In the genomic region with DNA sequence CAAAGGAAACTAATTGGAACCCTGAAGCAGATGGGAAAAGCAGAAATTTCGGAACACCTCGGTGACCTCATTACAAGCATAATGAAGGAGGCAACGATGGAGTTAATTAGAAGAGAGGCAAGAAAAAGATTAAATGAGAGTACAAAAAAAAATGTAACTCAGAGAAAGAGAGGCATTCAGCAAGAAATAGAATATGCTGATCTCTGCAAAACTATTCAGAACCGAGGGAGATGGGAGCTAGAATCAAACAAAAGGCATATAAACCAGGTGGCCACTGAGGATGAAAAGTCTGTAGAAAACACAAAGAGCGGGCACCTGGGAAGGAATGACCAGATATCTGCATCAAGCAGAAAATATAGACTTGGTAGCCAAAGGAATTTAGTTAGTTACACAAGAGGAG, we compare ENCODE assay signal across 2 cellular contexts.
TF ChIP-seq lines count a peak whose summit lies in the region.

No MANE protein-coding gene starts in this region.

TF ChIP-seq in GM23338, 12 proteins besides CTCF, POLR2A, EP300 and RAD21 (continued from another document):
- TF ChIP-seq, protein P1, sequence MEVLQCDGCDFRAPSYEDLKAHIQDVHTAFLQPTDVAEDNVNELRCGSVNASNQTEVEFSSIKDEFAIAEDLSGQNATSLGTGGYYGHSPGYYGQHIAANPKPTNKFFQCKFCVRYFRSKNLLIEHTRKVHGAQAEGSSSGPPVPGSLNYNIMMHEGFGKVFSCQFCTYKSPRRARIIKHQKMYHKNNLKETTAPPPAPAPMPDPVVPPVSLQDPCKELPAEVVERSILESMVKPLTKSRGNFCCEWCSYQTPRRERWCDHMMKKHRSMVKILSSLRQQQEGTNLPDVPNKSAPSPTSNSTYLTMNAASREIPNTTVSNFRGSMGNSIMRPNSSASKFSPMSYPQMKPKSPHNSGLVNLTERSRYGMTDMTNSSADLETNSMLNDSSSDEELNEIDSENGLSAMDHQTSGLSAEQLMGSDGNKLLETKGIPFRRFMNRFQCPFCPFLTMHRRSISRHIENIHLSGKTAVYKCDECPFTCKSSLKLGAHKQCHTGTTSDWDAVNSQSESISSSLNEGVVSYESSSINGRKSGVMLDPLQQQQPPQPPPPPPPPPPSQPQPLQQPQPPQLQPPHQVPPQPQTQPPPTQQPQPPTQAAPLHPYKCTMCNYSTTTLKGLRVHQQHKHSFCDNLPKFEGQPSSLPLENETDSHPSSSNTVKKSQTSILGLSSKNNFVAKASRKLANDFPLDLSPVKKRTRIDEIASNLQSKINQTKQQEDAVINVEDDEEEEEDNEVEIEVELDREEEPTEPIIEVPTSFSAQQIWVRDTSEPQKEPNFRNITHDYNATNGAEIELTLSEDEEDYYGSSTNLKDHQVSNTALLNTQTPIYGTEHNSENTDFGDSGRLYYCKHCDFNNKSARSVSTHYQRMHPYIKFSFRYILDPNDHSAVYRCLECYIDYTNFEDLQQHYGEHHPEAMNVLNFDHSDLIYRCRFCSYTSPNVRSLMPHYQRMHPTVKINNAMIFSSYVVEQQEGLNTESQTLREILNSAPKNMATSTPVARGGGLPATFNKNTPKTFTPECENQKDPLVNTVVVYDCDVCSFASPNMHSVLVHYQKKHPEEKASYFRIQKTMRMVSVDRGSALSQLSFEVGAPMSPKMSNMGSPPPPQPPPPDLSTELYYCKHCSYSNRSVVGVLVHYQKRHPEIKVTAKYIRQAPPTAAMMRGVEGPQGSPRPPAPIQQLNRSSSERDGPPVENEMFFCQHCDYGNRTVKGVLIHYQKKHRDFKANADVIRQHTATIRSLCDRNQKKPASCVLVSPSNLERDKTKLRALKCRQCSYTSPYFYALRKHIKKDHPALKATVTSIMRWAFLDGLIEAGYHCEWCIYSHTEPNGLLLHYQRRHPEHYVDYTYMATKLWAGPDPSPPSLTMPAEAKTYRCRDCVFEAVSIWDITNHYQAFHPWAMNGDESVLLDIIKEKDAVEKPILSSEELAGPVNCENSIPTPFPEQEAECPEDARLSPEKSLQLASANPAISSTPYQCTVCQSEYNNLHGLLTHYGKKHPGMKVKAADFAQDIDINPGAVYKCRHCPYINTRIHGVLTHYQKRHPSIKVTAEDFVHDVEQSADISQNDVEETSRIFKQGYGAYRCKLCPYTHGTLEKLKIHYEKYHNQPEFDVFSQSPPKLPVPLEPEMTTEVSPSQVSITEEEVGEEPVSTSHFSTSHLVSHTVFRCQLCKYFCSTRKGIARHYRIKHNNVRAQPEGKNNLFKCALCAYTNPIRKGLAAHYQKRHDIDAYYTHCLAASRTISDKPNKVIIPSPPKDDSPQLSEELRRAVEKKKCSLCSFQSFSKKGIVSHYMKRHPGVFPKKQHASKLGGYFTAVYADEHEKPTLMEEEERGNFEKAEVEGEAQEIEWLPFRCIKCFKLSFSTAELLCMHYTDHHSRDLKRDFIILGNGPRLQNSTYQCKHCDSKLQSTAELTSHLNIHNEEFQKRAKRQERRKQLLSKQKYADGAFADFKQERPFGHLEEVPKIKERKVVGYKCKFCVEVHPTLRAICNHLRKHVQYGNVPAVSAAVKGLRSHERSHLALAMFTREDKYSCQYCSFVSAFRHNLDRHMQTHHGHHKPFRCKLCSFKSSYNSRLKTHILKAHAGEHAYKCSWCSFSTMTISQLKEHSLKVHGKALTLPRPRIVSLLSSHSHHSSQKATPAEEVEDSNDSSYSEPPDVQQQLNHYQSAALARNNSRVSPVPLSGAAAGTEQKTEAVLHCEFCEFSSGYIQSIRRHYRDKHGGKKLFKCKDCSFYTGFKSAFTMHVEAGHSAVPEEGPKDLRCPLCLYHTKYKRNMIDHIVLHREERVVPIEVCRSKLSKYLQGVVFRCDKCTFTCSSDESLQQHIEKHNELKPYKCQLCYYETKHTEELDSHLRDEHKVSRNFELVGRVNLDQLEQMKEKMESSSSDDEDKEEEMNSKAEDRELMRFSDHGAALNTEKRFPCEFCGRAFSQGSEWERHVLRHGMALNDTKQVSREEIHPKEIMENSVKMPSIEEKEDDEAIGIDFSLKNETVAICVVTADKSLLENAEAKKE (CRISPR knock-in tag; IDR thresholded peaks at IDR 0.05) = no peak
- TF ChIP-seq NANOG (IDR thresholded peaks at IDR 0.05; ENCODE audit: borderline replicate concordance) (no peak), POLR2AphosphoS5 (IDR thresholded peaks at IDR 0.05; ENCODE audit: low read depth) (no peak), EZH2phosphoT487 (IDR thresholded peaks at IDR 0.05; ENCODE audit: unreplicated experiment) (no peak), EZH2 (IDR thresholded peaks at IDR 0.05; ENCODE audit: low read depth, unreplicated experiment) (no peak), REST (IDR thresholded peaks at IDR 0.05; ENCODE audit: unreplicated experiment) (no peak)

TF ChIP-seq in K562, 482 proteins besides CTCF, POLR2A, EP300 and RAD21 (continued from another document and continues in another):
- TF ChIP-seq PBX2 (CRISPR knock-in tag; IDR thresholded peaks at IDR 0.05; ENCODE audit: low read depth) (no peak), PBX2 (tag; conservative IDR thresholded peaks at IDR 0.05; ENCODE audit: low read depth) (no peak), MAFF (IDR thresholded peaks at IDR 0.05; ENCODE audit: low read length) (peak; percentile 30; the same call in 1 of the 2 replicates), JUN (IDR thresholded peaks at IDR 0.05; ENCODE audit: borderline replicate concordance, low read depth, low read length) (no peak), JUN (CRISPR knock-in tag; IDR thresholded peaks at IDR 0.05; ENCODE audit: borderline replicate concordance) (no peak), E2F3 (CRISPR knock-in tag; IDR thresholded peaks at IDR 0.05) (no peak), CHD7 (IDR thresholded peaks at IDR 0.05; ENCODE audit: low read depth, low read length) (no peak), CEBPG (CRISPR knock-in tag; IDR thresholded peaks at IDR 0.05) (no peak), CEBPG (tag; conservative IDR thresholded peaks at IDR 0.05 in 1 of 2, IDR thresholded peaks at IDR 0.05 in 1 of 2) (no peak), ELK3 (CRISPR knock-in tag; IDR thresholded peaks at IDR 0.05) (no peak), RNF2 (IDR thresholded peaks at IDR 0.05) (no peak), MXI1 (IDR thresholded peaks at IDR 0.05; ENCODE audit: low read depth, low read length) (no peak), RBM34 (IDR thresholded peaks at IDR 0.05; ENCODE audit: borderline replicate concordance, insufficient read depth, low read length) (no peak), C11orf30 (IDR thresholded peaks at IDR 0.05; ENCODE audit: low read depth) (peak; percentile 12; the same call in 1 of the 2 replicates), TAF7 (tag; IDR thresholded peaks at IDR 0.05) (no peak), ZNF253 (CRISPR knock-in tag; conservative IDR thresholded peaks at IDR 0.05) (no peak), SP2 (IDR thresholded peaks at IDR 0.05; ENCODE audit: extremely low read depth, low read depth, low read length, poor library complexity, severe bottlenecking) (no peak), SPI1 (IDR thresholded peaks at IDR 0.05; ENCODE audit: borderline replicate concordance, low read depth, low read length) (no peak), ZBTB26 (CRISPR knock-in tag; IDR thresholded peaks at IDR 0.05) (no peak), ZFPM2 (CRISPR knock-in tag; IDR thresholded peaks at IDR 0.05) (no peak), MAZ (CRISPR knock-in tag; conservative IDR thresholded peaks at IDR 0.05 in 1 of 2, IDR thresholded peaks at IDR 0.05 in 1 of 2) (no peak)
